Comparison of ENCODE assay signal across 17 cellular contexts in genomic region chr15:44250566-44250965, GRCh38. TPM values are rescaled to one million over a fixed set of nuclear protein-coding genes. Genes with fewer than 3 reads are reported as not detected.
DNase-seq lines count a peak whose midpoint lies in the region; FAIRE-seq and TF ChIP-seq lines count a peak whose summit lies in the region.
"Had no signal": no experiment of that assay in that cellular context is flagged by ENCODE, and none has a peak within 500 bp of the region (broad histone marks: within the 10 kb centered on the region; RNA-seq: fewer than 3 reads in every experiment).

No MANE protein-coding gene starts in this region.

- H2BK5ac ChIP-seq in H1 (ENCODE audit: low read depth, low read length), result no peak overlapping the region

- 80% methylated on average over 3 of the region's 3 CpGs; no CpG with 5 or more reads in 1 of the 2 experiments for WGBS in H1 (ENCODE audit: extremely low coverage in 1 of 2, insufficient coverage in 1 of 2, insufficient read length in 1 of 2, insufficient replicate concordance in 2 of 2, low coverage in 1 of 2, low lambda C conversion rate in 2 of 2, missing lambda C conversion rate in 1 of 2), 2 experiments

- no peaks in the 10 kb centered on the region for H4K20me1 ChIP-seq in H1 (replicated peaks in 1 of 2; ENCODE audit: control insufficient read depth in 1 of 2, insufficient read depth in 2 of 2, low read length in 2 of 2)

- H3K79me1 ChIP-seq in H1 (ENCODE audit: low read depth, low read length), result no peaks in the 10 kb centered on the region

- no peaks in the 10 kb centered on the region for H3K27me3 ChIP-seq in H1 (replicated peaks in 1 of 4; ENCODE audit: control insufficient read depth in 3 of 4, extremely low read depth in 1 of 4, insufficient read depth in 3 of 4, low read length in 3 of 4)
- H3K27me3 ChIP-seq: SJSA1 had no signal

- POLR2A ChIA-PET in HEK293 (lab: Yijun Ruan, JAX), result no interaction called here
- POLR2A ChIA-PET in H1 (lab: Charles Lee; ENCODE audit: partially characterized antibody), result interaction anchor here (0.5 to 1.1 kb wide), 3 partner anchors 13 to 177 kb away, joined by 3 read pairs; partner anchors contain the start of gene CTDSPL2

- no peak overlapping the region for H2BK20ac ChIP-seq in H1 (ENCODE audit: low read length)

- peak overlapping the region; percentile 7 for H4K91ac ChIP-seq in H1 (replicated peaks; ENCODE audit: insufficient read length, low read length)

- DNase-seq in H1 (ENCODE audit: low read depth in 1 of 2, low spot score in 2 of 2), result no peak
- DNase-seq in nephron progenitor cell, result no peak
- no peak for DNase-seq in type B pancreatic cell (ENCODE audit: extremely low spot score, unreplicated experiment)
- no peak for DNase-seq in HUDEP-2 (lab: John Stamatoyannopoulos, UW; ENCODE audit: unreplicated experiment in 76 of 76)
- no peak for DNase-seq in activated naive CD4-positive, alpha-beta T cell treated with Interleukin-2 at 50 U/mL for 16 hours
- no peak for DNase-seq in frontal cortex (ENCODE audit: low spot score in 2 of 2)
- DNase-seq: DMS153, GOT3, NCI-H1417, NCI-H1930, NCI-H2171, NCI-H446 treated with DMSO at 0.1 percent for 48 hours, NCI-H748 treated with DMSO at 0.1 percent for 48 hours, PC-9 had no signal

- no peak overlapping the region for H3K14ac ChIP-seq in H1 (ENCODE audit: insufficient read length)

- H3K4me1 ChIP-seq in HEK293 (ENCODE audit: control insufficient read depth, insufficient read depth, low read length) (no peaks in the 10 kb centered on the region), H1 (replicated peaks in 1 of 4; ENCODE audit: control insufficient read depth in 3 of 4, insufficient read depth in 4 of 4, low read length in 3 of 4) (no peaks in the 10 kb centered on the region)

- no peaks in the 10 kb centered on the region for H3K79me2 ChIP-seq in H1 (ENCODE audit: control insufficient read depth in 1 of 2, insufficient read depth in 2 of 2, low read length in 2 of 2)

- H3K36me3 ChIP-seq in HEK293 (ENCODE audit: control insufficient read depth in 2 of 2, insufficient read depth in 1 of 2, low read length in 2 of 2) (no peaks in the 10 kb centered on the region), H1 (ENCODE audit: control insufficient read depth in 2 of 4, insufficient read depth in 4 of 4, low read length in 3 of 4) (no peaks in the 10 kb centered on the region)
- H3K36me3 ChIP-seq: SJSA1 had no signal

- no peak overlapping the region for H2BK120ac ChIP-seq in H1 (replicated peaks; ENCODE audit: low read depth, low read length)

- no peak overlapping the region for H3K4me3 ChIP-seq in HEK293 (ENCODE audit: low read depth, low read length)
- no peak overlapping the region for H3K4me3 ChIP-seq in H1 (ENCODE audit: extremely low read depth in 1 of 4, insufficient read depth in 2 of 4, low read depth in 3 of 4, low read length in 4 of 4)
- H3K4me3 ChIP-seq: PC-9, SJSA1 had no signal

- no peaks in the 10 kb centered on the region for H3K36me3 Mint-ChIP-seq in nephron progenitor cell (ENCODE audit: low read depth)
- H3K36me3 Mint-ChIP-seq in type B pancreatic cell, result no peaks in the 10 kb centered on the region
- H3K36me3 Mint-ChIP-seq: CD14-positive monocyte had no signal

- no peak overlapping the region for H2AFZ ChIP-seq in H1 (ENCODE audit: low read length)
- H2AFZ ChIP-seq: PC-9 had no signal

- H3K27ac Mint-ChIP-seq in nephron progenitor cell (no peak overlapping the region), type B pancreatic cell (no peak overlapping the region)
- H3K27ac Mint-ChIP-seq: CD14-positive monocyte had no signal

- TF ChIP-seq POLR2A in H1 (IDR thresholded peaks at IDR 0.05; ENCODE audit: control extremely low read depth in 1 of 2, low read depth in 2 of 2, low read length in 2 of 2), result no peak

- no peak overlapping the region for H3K23ac ChIP-seq in H1 (ENCODE audit: insufficient read length)

- TF ChIP-seq EP300 in H1 (IDR thresholded peaks at IDR 0.05; ENCODE audit: borderline replicate concordance in 1 of 2, low read depth in 2 of 2, low read length in 2 of 2), result no peak

- H4K8ac ChIP-seq in H1 (ENCODE audit: extremely low read depth, insufficient read depth, low read length), result no peak overlapping the region

- H4K5ac ChIP-seq in H1 (ENCODE audit: insufficient read length, low read depth, low read length), result no peak overlapping the region

- H3K4me2 ChIP-seq in H1 (ENCODE audit: insufficient read depth in 1 of 2, low read depth in 2 of 2, low read length in 2 of 2), result no peak overlapping the region
- H3K4me2 ChIP-seq: PC-9 had no signal

- H2BK15ac ChIP-seq in H1 (ENCODE audit: low read length), result no peak overlapping the region

- H3K27me3 Mint-ChIP-seq in nephron progenitor cell (ENCODE audit: low read depth, poor library complexity) (no peaks in the 10 kb centered on the region), type B pancreatic cell (no peaks in the 10 kb centered on the region)

- H3K4ac ChIP-seq in H1 (replicated peaks; ENCODE audit: insufficient read length, low read depth, low read length), result no peak overlapping the region

- H3K4me1 Mint-ChIP-seq in nephron progenitor cell (no peaks in the 10 kb centered on the region), type B pancreatic cell (ENCODE audit: unreplicated experiment) (no peaks in the 10 kb centered on the region)
- H3K4me1 Mint-ChIP-seq: CD14-positive monocyte had no signal

- no peak overlapping the region for H3K18ac ChIP-seq in H1 (ENCODE audit: extremely low read depth, low read length)

- no peak overlapping the region for H3K9ac ChIP-seq in H1 (replicated peaks in 1 of 4; ENCODE audit: extremely low read depth in 1 of 4, low read depth in 3 of 4, low read length in 3 of 4)

- CTCF ChIA-PET in HEK293 (lab: Yijun Ruan, JAX), result interaction anchor here (0.7 to 1.2 kb wide), 3 partner anchors 15 to 251 kb away, joined by 3 to 4 read pairs (median 3); no protein-coding TSS in a partner anchor
- CTCF ChIA-PET in H1 (lab: Charles Lee; ENCODE audit: partially characterized antibody), result interaction anchor here (1.0 to 2.0 kb wide), 3 partner anchors 10 to 369 kb away, joined by 3 to 9 read pairs (median 5); no protein-coding TSS in a partner anchor

- H2BK12ac ChIP-seq in H1 (ENCODE audit: low read depth, low read length), result no peak overlapping the region

- TF ChIP-seq CTCF in HEK293 (tag by site-specific recombination; IDR thresholded peaks at IDR 0.05) (no peak), H1 (IDR thresholded peaks at IDR 0.05; ENCODE audit: control extremely low read depth in 1 of 3, insufficient read depth in 1 of 3, low read depth in 1 of 3, low read length in 3 of 3) (no peak), nephron progenitor cell (IDR thresholded peaks at IDR 0.05) (no peak), type B pancreatic cell (conservative IDR thresholded peaks at IDR 0.05) (peak; percentile 32)

- FAIRE-seq in H1 (lab: Jason Lieb, UNC) (no peak), frontal cortex (lab: Jason Lieb, UNC) (no peak)

- no peak overlapping the region for H3K56ac ChIP-seq in H1 (replicated peaks; ENCODE audit: insufficient read length, low read depth, low read length)

- H3K9me3 Mint-ChIP-seq in nephron progenitor cell (peaks cover 6% of the 10 kb centered on the region), type B pancreatic cell (no peaks in the 10 kb centered on the region)
- H3K9me3 Mint-ChIP-seq: CD14-positive monocyte had no signal

- H3K23me2 ChIP-seq in H1 (ENCODE audit: low read depth, low read length), result no peaks in the 10 kb centered on the region

- H3K9me3 ChIP-seq in HEK293 (ENCODE audit: control insufficient read depth, insufficient read depth, low read depth, low read length) (no peaks in the 10 kb centered on the region), H1 (ENCODE audit: insufficient read depth in 2 of 2, low read depth in 1 of 2, low read length in 1 of 2) (no peaks in the 10 kb centered on the region)
- H3K9me3 ChIP-seq: SJSA1 had no signal

- H2AK5ac ChIP-seq in H1 (ENCODE audit: low read depth, low read length), result no peak overlapping the region

- H3K27ac ChIP-seq in HEK293 (ENCODE audit: extremely low read depth, low read depth, low read length) (no peak overlapping the region), H1 (ENCODE audit: low read depth, low read length) (no peak overlapping the region)
- H3K27ac ChIP-seq: PC-9, SJSA1 had no signal

- H3K4me3 Mint-ChIP-seq in nephron progenitor cell (peak overlapping the region; percentile 0), type B pancreatic cell (peak overlapping the region; percentile 7)
- H3K4me3 Mint-ChIP-seq: CD14-positive monocyte had no signal

- TF ChIP-seq RAD21 in H1 (IDR thresholded peaks at IDR 0.05 in 1 of 2, conservative IDR thresholded peaks at IDR 0.05 in 1 of 2; ENCODE audit: low read depth in 2 of 2, low read length in 2 of 2), result no peak

TF ChIP-seq in HEK293, 187 proteins besides CTCF, POLR2A, EP300 and RAD21 (continues in another document):
- TF ChIP-seq ZNF555 (tag by site-specific recombination; conservative IDR thresholded peaks at IDR 0.05) (no peak), ZNF121 (tag by site-specific recombination; IDR thresholded peaks at IDR 0.05) (no peak)

TF ChIP-seq in H1, 55 proteins besides CTCF, POLR2A, EP300 and RAD21 (continues in another document):
- TF ChIP-seq TCF12 (IDR thresholded peaks at IDR 0.05; ENCODE audit: low read depth, low read length), result no peak
- no peak for TF ChIP-seq CREB1 (IDR thresholded peaks at IDR 0.05)
- TF ChIP-seq GABPA (IDR thresholded peaks at IDR 0.05; ENCODE audit: borderline replicate concordance, insufficient read depth, low read length), result no peak

RNA-seq across cellular contexts. Expression of gene GOLM2, which starts 38.0 kb away (rescaled TPM):
- total RNA-seq in H1 (2021; fragmentation: NEBNext Ultra II Directional; extraction: Animal tissue kit (Norgen Biotek cat#: 25700)), result 35.4 and 41.2 TPM in 2 replicates
- polyA plus RNA-seq in H1 (2011; rRNA removed), result 8.7 and 9.1 TPM in 2 replicates
- 10.8 TPM for polyA plus RNA-seq in H1 (2011; cell fraction: cytosol; rRNA removed)
- polyA plus RNA-seq in H1 (2011; cell fraction: nucleus; rRNA removed), result 17.4 TPM
- polyA plus RNA-seq in H1 (2012, experiment 1 of 2), result 13.5 to 28.6 TPM (median 15.2 TPM) in 4 replicates
- polyA plus RNA-seq in H1 (2012, experiment 2 of 2), result 3.8 TPM
- 43.5 TPM for polyA plus RNA-seq in H1 (2013, experiment 1 of 2)
- 44.3 TPM for polyA plus RNA-seq in H1 (2013, experiment 2 of 2)
- 11.0 and 17.1 TPM in 2 replicates for polyA minus RNA-seq in H1 (2011; rRNA and poly(A)+ RNA removed)
- 16.0 TPM for polyA minus RNA-seq in H1 (2011; cell fraction: cytosol; rRNA and poly(A)+ RNA removed)
- polyA minus RNA-seq in H1 (2011; cell fraction: nucleus; rRNA and poly(A)+ RNA removed), result 28.5 TPM
- total RNA-seq in type B pancreatic cell (ENCODE audit: low replicate concordance) (65.1 and 68.1 TPM in 2 replicates), frontal cortex (232 TPM)

RNA-seq across cellular contexts. Expression of gene FRMD5, which starts 55.5 kb away (rescaled TPM):
- total RNA-seq in H1 (2021; fragmentation: NEBNext Ultra II Directional; extraction: Animal tissue kit (Norgen Biotek cat#: 25700)), result 10.2 and 12.6 TPM in 2 replicates
- polyA plus RNA-seq in H1 (2011; rRNA removed), result 10.1 and 12.6 TPM in 2 replicates
- 8.2 TPM for polyA plus RNA-seq in H1 (2011; cell fraction: cytosol; rRNA removed)
- 16.8 TPM for polyA plus RNA-seq in H1 (2011; cell fraction: nucleus; rRNA removed)
- polyA plus RNA-seq in H1 (2012, experiment 1 of 2), result 6.9 to 9.0 TPM (median 7.9 TPM) in 4 replicates
- polyA plus RNA-seq in H1 (2012, experiment 2 of 2), result 2.5 TPM
- 5.0 TPM for polyA plus RNA-seq in H1 (2013, experiment 1 of 2)
- 5.5 TPM for polyA plus RNA-seq in H1 (2013, experiment 2 of 2)
- polyA minus RNA-seq in H1 (2011; rRNA and poly(A)+ RNA removed), result 10.9 and 17.9 TPM in 2 replicates
- polyA minus RNA-seq in H1 (2011; cell fraction: cytosol; rRNA and poly(A)+ RNA removed), result 7.7 TPM
- 11.9 TPM for polyA minus RNA-seq in H1 (2011; cell fraction: nucleus; rRNA and poly(A)+ RNA removed)
- total RNA-seq in type B pancreatic cell (ENCODE audit: low replicate concordance) (3.8 and 5.7 TPM in 2 replicates), frontal cortex (25.3 TPM)
- polyA plus RNA-seq: CD14-positive monocyte had no signal
